4 cellular contexts compared by ENCODE assay signal in the genomic region with DNA sequence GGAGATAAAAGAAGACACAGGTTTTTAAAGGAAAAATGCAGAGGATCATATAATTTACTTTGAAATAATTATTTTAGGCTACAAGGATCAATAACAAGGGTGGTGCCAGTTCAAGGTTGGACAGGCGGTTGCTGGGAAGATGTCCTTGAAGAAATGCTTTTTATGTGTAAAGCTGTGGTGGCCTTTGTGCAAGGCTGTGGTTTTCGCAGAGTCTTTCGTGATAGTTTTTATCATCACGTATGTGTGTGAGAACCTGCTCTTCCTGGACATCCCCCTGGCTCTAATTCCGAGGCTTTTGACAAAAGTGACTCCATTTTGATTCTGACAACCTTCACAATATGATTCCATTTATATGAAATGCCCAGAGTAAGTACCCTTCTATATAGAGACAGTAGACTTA.
"Had no signal": no experiment of that assay in that cellular context is flagged by ENCODE, and none has a peak within 500 bp of the region (broad histone marks: within the 10 kb centered on the region; RNA-seq: fewer than 3 reads in every experiment).

No MANE protein-coding gene starts in this region.

- H3K9me3 Mint-ChIP-seq: GM23338, H9 had no signal

- H3K4me2 ChIP-seq: GM23338 had no signal

- H3K27ac Mint-ChIP-seq: GM23338, H9 had no signal

- DNase-seq: H9, HCEC 1CT, IMR-90 had no signal

- H3K4me3 ChIP-seq: GM23338 had no signal

- ATAC-seq: GM23338 had no signal

- H3K4me3 Mint-ChIP-seq: GM23338, H9 had no signal
